Comparison of ENCODE assay signal across 13 cellular contexts in the genomic region with DNA sequence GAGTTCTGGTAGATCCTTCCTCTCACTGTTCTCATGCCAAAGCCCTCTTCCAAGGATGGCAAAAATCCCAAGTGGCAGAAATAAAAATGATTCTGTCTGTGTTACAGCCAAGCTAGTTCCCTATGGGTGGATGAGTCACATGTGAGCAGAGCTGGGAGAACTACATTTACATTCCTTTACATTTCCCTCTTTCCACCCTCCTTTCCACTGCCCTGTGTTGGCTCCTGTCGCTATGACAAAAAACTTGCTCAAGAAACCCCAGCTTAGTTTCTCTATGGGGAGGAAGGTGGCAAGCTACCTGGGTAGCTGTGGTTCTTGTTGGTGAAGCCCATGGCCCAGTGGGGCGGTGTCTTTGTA. TPM values are rescaled to one million over a fixed set of nuclear protein-coding genes. Genes with fewer than 3 reads are reported as not detected.
A peak's percentile ranks its signal among the peaks of the same experiment; 100 is the strongest.
DNase-seq lines count a peak whose midpoint lies in the region; ATAC-seq and TF ChIP-seq lines count a peak whose summit lies in the region.
"Had no signal": no experiment of that assay in that cellular context is flagged by ENCODE, and none has a peak within 500 bp of the region (broad histone marks: within the 10 kb centered on the region; RNA-seq: fewer than 3 reads in every experiment).

No MANE protein-coding gene starts in this region.

- no peaks in the 10 kb centered on the region for H3K27me3 ChIP-seq in GM23248 (replicated peaks; ENCODE audit: insufficient read depth)
- no peaks in the 10 kb centered on the region for H3K27me3 ChIP-seq in vagina

- H2AFZ ChIP-seq in GM23248: no peak overlapping the region

- H3K9me2 ChIP-seq in GM23248 (ENCODE audit: insufficient read depth): no peaks in the 10 kb centered on the region

- DNase-seq in GM23248 (peak; percentile 81), RWPE1 (ENCODE audit: low spot score) (peak; percentile 88), fibroblast of gingiva (ENCODE audit: low read depth) (peak; percentile 79), omental fat pad (ENCODE audit: low spot score) (no peak), vagina (ENCODE audit: extremely low spot score in 2 of 2) (no peak), NOMO-1 treated with DMSO at 0.1 percent for 48 hours (lab: John Stamatoyannopoulos, UW; ENCODE audit: unreplicated experiment) (no peak)
- no peak for DNase-seq in stimulated activated CD8-positive, alpha-beta memory T cell treated with anti-CD3 and anti-CD28 coated beads, Interleukin-4, amount 100 ng/mL, for 48 hours
- no peak for DNase-seq in activated effector memory CD4-positive, alpha-beta T cell treated with anti-CD3 and anti-CD28 coated beads, Interleukin-2, amount 50 U/mL, for 16 hours
- DNase-seq: activated naive CD8-positive, alpha-beta T cell treated with anti-CD3 and anti-CD28 coated beads, Interleukin-2, amount 50 U/mL, for 24 hours; Calu3; effector memory CD4-positive, alpha-beta T cell; NCI-H187 had no signal

- H3K27ac ChIP-seq in GM23248 (peak overlapping the region; percentile 35; the same call in 1 of the 2 replicates), RWPE1 (peak overlapping the region; percentile 92), vagina (no peak overlapping the region)

- H4K20me1 ChIP-seq in GM23248 (ENCODE audit: insufficient read depth): no peaks in the 10 kb centered on the region

- TF ChIP-seq CTCF in RWPE1 (conservative IDR thresholded peaks at IDR 0.05; ENCODE audit: low read depth) (no peak), omental fat pad (IDR thresholded peaks at IDR 0.05) (no peak), vagina (IDR thresholded peaks at IDR 0.05) (no peak)

- peak; percentile 60 for ATAC-seq in omental fat pad (ENCODE audit: low FRiP score)
- ATAC-seq: activated naive CD8-positive, alpha-beta T cell treated with anti-CD3 and anti-CD28 coated beads, Interleukin-2, amount 50 U/mL, for 24 hours; natural killer cell treated with Interleukin-12 subunit alpha and Interleukin-12 subunit beta and Interleukin-15 and Interleukin-18, amount 100 ng/mL, for 72 hours had no signal

- CTCF ChIA-PET in RWPE1 (lab: Yijun Ruan, JAX): interaction anchor here (0.6 to 0.9 kb wide), 3 partner anchors 12 to 104 kb away, joined by 3 to 4 read pairs (median 3); no protein-coding TSS in a partner anchor

- H3F3A ChIP-seq in GM23248 (ENCODE audit: insufficient read depth): peaks cover 15% of the 10 kb centered on the region

- H3K9me3 ChIP-seq in GM23248 (ENCODE audit: low read depth) (no peaks in the 10 kb centered on the region), vagina (no peaks in the 10 kb centered on the region)

- no peak for TF ChIP-seq POLR2A in vagina (IDR thresholded peaks at IDR 0.05)

- POLR2A ChIA-PET in RWPE1 (lab: Yijun Ruan, JAX; ENCODE audit: low non-redundant PET): interaction anchor here (0.6 to 0.9 kb wide), 3 partner anchors 9 to 29 kb away, joined by 4 to 7 read pairs (median 5); a partner anchor contains a TSS

- H3K79me2 ChIP-seq in GM23248 (ENCODE audit: insufficient read depth): no peaks in the 10 kb centered on the region

- H3K4me3 ChIP-seq in GM23248 (no peak overlapping the region), vagina (no peak overlapping the region)

- in situ Hi-C loops in GM23248 (cut with MboI): no loop called here

- H3K4me1 ChIP-seq in GM23248 (ENCODE audit: insufficient read depth): peaks cover 12% of the 10 kb centered on the region
- H3K4me1 ChIP-seq in vagina: no peaks in the 10 kb centered on the region

- H3K4me2 ChIP-seq in GM23248 (ENCODE audit: unreplicated experiment): peak overlapping the region; percentile 57

- intact Hi-C loops in vagina (cut with DNase I): no loop called here

- whole genome bisulfite sequencing in GM23248 (ENCODE audit: low coverage in 1 of 2, low lambda C conversion rate in 2 of 2, missing lambda C conversion rate in 2 of 2), 2 experiments: 50 to 57% methylated on average over 2 of the region's 2 CpGs

- H3K36me3 ChIP-seq in GM23248 (ENCODE audit: low read depth) (no peaks in the 10 kb centered on the region), vagina (no peaks in the 10 kb centered on the region)

- H3K9ac ChIP-seq in GM23248: peak overlapping the region; percentile 6; the same call in 1 of the 2 replicates

RNA-seq across cellular contexts. Expression of a gene that starts 10.2 kb away (rescaled TPM):
- 24.5 and 34.9 TPM in 2 replicates for total RNA-seq in GM23248 (2014; rRNA removed; shearing (Covaris generic))
- polyA plus RNA-seq in GM23248 (2016; fragmentation: Nextera tagmentation; extraction: Ambion mirVana): 40.3 and 41.3 TPM in 2 replicates
- 10 to 100 TPM; 12.1 to 27.6 (median 14.2) TPM for total RNA-seq in omental fat pad
- total RNA-seq in vagina: 42.2 TPM

RNA-seq across cellular contexts. Expression of a gene that starts 18.4 kb away (rescaled TPM):
- 13.6 and 17.5 TPM in 2 replicates for total RNA-seq in GM23248 (2014; rRNA removed; shearing (Covaris generic))
- polyA plus RNA-seq in GM23248 (2016; fragmentation: Nextera tagmentation; extraction: Ambion mirVana): 9.7 and 12.6 TPM in 2 replicates
- 10 to 100 TPM; 11.2 to 47.4 (median 16.8) TPM for total RNA-seq in omental fat pad
- total RNA-seq in vagina: 59.4 TPM

RNA-seq across cellular contexts. Expression of a gene that starts 27.9 kb away (rescaled TPM):
- 105 and 131 TPM in 2 replicates for total RNA-seq in GM23248 (2014; rRNA removed; shearing (Covaris generic))
- 44.9 and 45.7 TPM in 2 replicates for polyA plus RNA-seq in GM23248 (2016; fragmentation: Nextera tagmentation; extraction: Ambion mirVana)
- total RNA-seq in omental fat pad: 100 to 1,000 TPM in 3 of 4 donors, 10 to 100 TPM in 1; 82.3 to 179 (median 108) TPM
- total RNA-seq in vagina: 79.3 TPM

RNA-seq across cellular contexts. Expression of a gene that starts 44.0 kb away (rescaled TPM):
- 48.4 and 62.6 TPM in 2 replicates for total RNA-seq in GM23248 (2014; rRNA removed; shearing (Covaris generic))
- polyA plus RNA-seq in GM23248 (2016; fragmentation: Nextera tagmentation; extraction: Ambion mirVana): 29.0 and 30.0 TPM in 2 replicates
- total RNA-seq in omental fat pad (10 to 100 TPM; 44.1 to 70.2 (median 55.4) TPM), vagina (54.8 TPM)

RNA-seq across cellular contexts. Expression of a gene that starts 53.2 kb away (rescaled TPM):
- total RNA-seq in GM23248 (2014; rRNA removed; shearing (Covaris generic)): 2.7 and 7.2 TPM in 2 replicates
- 4.9 and 5.1 TPM in 2 replicates for polyA plus RNA-seq in GM23248 (2016; fragmentation: Nextera tagmentation; extraction: Ambion mirVana)
- total RNA-seq in omental fat pad: 100 to 1,000 TPM in 2 of 4 donors, 10 to 100 TPM in 2; 68.6 to 228 (median 100) TPM
- total RNA-seq in vagina: 60.9 TPM

Comparison
In these comparisons a context has a peak if more than half of its experiments do, and no peak if none do; other contexts are left out.
1. DNase-seq: peak in GM23248 (single experiment), RWPE1 (single experiment) and fibroblast of gingiva (single experiment); none in omental fat pad (single experiment), vagina (0 of 2), stimulated activated CD8-positive, alpha-beta memory T cell treated with anti-CD3 and anti-CD28 coated beads, Interleukin-4, amount 100 ng/mL, for 48 hours (single experiment), NOMO-1 treated with DMSO at 0.1 percent for 48 hours (single experiment) and activated effector memory CD4-positive, alpha-beta T cell treated with anti-CD3 and anti-CD28 coated beads, Interleukin-2, amount 50 U/mL, for 16 hours (single experiment).